ENCODE assay signal across 30 cellular contexts in the genomic region with DNA sequence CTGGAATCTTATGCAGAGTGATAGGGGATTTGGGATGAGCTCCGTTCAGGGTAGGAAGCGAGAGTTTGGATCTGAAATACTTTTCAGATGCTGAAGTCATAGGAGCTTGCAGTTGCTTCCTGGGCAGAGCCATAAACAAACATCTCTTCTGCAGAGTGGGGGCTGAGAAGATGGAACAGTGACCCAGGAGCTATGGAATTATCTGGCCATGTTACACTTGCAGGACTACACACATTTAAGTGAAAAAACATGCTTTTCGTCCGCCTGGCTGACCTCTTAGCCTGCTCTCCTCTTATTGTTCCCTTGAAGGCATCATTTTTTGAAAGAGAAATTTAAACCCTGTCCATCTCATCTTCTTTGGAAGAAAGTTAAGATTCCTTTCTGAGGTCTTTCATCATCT. TPM values are rescaled to one million over a fixed set of nuclear protein-coding genes. Genes with fewer than 3 reads are reported as not detected.
"Had no signal": no experiment of that assay in that cellular context is flagged by ENCODE, and none has a peak within 500 bp of the region (broad histone marks: within the 10 kb centered on the region; RNA-seq: fewer than 3 reads in every experiment).

No MANE protein-coding gene starts in this region.

- DNase-seq: cortex of kidney; effector memory CD8-positive, alpha-beta T cell; erythroblast; esophagus squamous epithelium; gastrocnemius medialis; head of caudate nucleus; left ventricle myocardium superior; lower lobe of right lung; naive thymus-derived CD8-positive, alpha-beta T cell; nephron progenitor cell; nucleus accumbens; sigmoid colon; spleen; stimulated activated CD4-positive, alpha-beta T cell treated with anti-CD3 and anti-CD28 coated beads, Interleukin-4, amount 100 ng/mL, for 4 hours; stimulated activated naive CD8-positive, alpha-beta T cell treated with anti-CD3 and anti-CD28 coated beads, Interleukin-15, Interleukin-2, amounts not matched to agents 100 U/mL and 50 U/mL, for 24 hours; substantia nigra; transverse colon; upper lobe of right lung; uterus had no signal

- H3K9me3 ChIP-seq: esophagus squamous epithelium, gastrocnemius medialis, lower lobe of right lung, prostate gland, right atrium auricular region, sigmoid colon, transverse colon, upper lobe of right lung, uterus had no signal

- H3K4me1 ChIP-seq: esophagus squamous epithelium, gastrocnemius medialis, lower lobe of right lung, prostate gland, right atrium auricular region, sigmoid colon, spleen, transverse colon, upper lobe of right lung, uterus had no signal

- H3K27me3 ChIP-seq: esophagus squamous epithelium, gastrocnemius medialis, right atrium auricular region, sigmoid colon, transverse colon, upper lobe of right lung, uterus had no signal

- H3K27ac ChIP-seq: esophagus squamous epithelium, gastrocnemius medialis, lower lobe of right lung, prostate gland, right atrium auricular region, sigmoid colon, spleen, transverse colon, upper lobe of right lung, uterus had no signal

- ATAC-seq: effector memory CD8-positive, alpha-beta T cell; gastrocnemius medialis; left ventricle myocardium superior; lower lobe of right lung; naive thymus-derived CD8-positive, alpha-beta T cell; stimulated activated memory B cell treated with anti-CD40 and anti-IgM and Interleukin-4, amounts not matched to agents 10 μg/mL and 1 μg/mL and 100 μg/mL, for 72 hours; stimulated activated naive CD8-positive, alpha-beta T cell treated with anti-CD3 and anti-CD28 coated beads, Interleukin-15, Interleukin-2, amounts not matched to agents 100 U/mL and 50 U/mL, for 24 hours; upper lobe of right lung had no signal

- H3K36me3 ChIP-seq: esophagus squamous epithelium, gastrocnemius medialis, lower lobe of right lung, prostate gland, right atrium auricular region, sigmoid colon, spleen, transverse colon, upper lobe of right lung, uterus had no signal

- H3K4me3 ChIP-seq: esophagus squamous epithelium, gastrocnemius medialis, lower lobe of right lung, prostate gland, right atrium auricular region, sigmoid colon, spleen, transverse colon, upper lobe of right lung, uterus had no signal

RNA-seq across cellular contexts. Expression of a gene that starts 40.7 kb away (rescaled TPM):
- total RNA-seq: esophagus squamous epithelium; gastrocnemius medialis; glomerular endothelial cell; left ventricle myocardium superior; lower lobe of right lung; mesenteric fat pad; naive thymus-derived CD8-positive, alpha-beta T cell; osteocyte; prostate gland; right atrium auricular region; sigmoid colon; spleen; transverse colon; upper lobe of right lung; uterus had no signal
- polyA plus RNA-seq: naive thymus-derived CD8-positive, alpha-beta T cell; sigmoid colon; spleen had no signal

RNA-seq across cellular contexts. Expression of a gene that starts 48.6 kb away (rescaled TPM):
- total RNA-seq: dermis microvascular lymphatic vessel endothelial cell; esophagus squamous epithelium; fibroblast of villous mesenchyme; gastrocnemius medialis; glomerular endothelial cell; left ventricle myocardium superior; lower lobe of right lung; mesenteric fat pad; myocyte; naive thymus-derived CD8-positive, alpha-beta T cell; osteocyte; prostate gland; right atrium auricular region; sigmoid colon; skeletal muscle tissue; spleen; transverse colon; upper lobe of right lung; uterus had no signal
- polyA plus RNA-seq: keratinocyte; naive thymus-derived CD8-positive, alpha-beta T cell; sigmoid colon; spleen had no signal
